15 cellular contexts compared by ENCODE assay signal in the genomic region with DNA sequence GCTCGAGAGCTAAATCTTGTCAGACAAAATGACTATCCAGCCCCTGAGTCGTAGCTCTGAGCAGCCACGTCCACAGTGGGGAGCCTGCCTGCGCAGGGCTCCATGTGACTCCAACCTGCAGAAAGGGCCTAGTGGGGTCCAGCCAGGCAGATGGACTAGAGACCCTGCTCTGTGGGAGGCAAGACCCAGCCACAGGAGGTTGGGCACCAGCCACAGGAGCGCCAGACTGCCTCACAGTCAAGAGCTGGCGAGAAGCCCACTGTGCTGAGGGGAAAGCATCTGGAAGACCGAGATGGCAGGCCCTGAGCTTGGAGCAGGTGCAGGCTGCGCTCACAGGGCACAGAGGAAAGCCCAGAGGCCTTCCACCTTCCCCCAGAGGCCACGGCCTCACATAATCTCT.
DNase-seq lines count a peak whose midpoint lies in the region; TF ChIP-seq lines count a peak whose summit lies in the region.
"Had no signal": no experiment of that assay in that cellular context is flagged by ENCODE, and none has a peak within 500 bp of the region (broad histone marks: within the 10 kb centered on the region; RNA-seq: fewer than 3 reads in every experiment).

No MANE protein-coding gene starts in this region.

- H3K9me3 ChIP-seq in SJCRH30 (replicated peaks) (no peaks in the 10 kb centered on the region), uterus (no peaks in the 10 kb centered on the region)

- H3K4me3 ChIP-seq in SJCRH30 (no peak overlapping the region), uterus (no peak overlapping the region)

- no peak for TF ChIP-seq POLR2A in uterus (IDR thresholded peaks at IDR 0.05)

- TF ChIP-seq CTCF in uterus (IDR thresholded peaks at IDR 0.05) (no peak), GM13977 (IDR thresholded peaks at IDR 0.05; ENCODE audit: extremely low read depth, insufficient read depth, missing control alignments) (no peak)

- H3K36me3 ChIP-seq in SJCRH30 (no peaks in the 10 kb centered on the region), uterus (no peaks in the 10 kb centered on the region)

- DNase-seq in COR-L47 (lab: John Stamatoyannopoulos, UW) (peak; percentile 92), NCI-H1694 treated with DMSO at 0.1 percent for 48 hours (lab: John Stamatoyannopoulos, UW) (peak; percentile 83), SJCRH30 (peak; percentile 61 to 77), hypothalamus (lab: John Stamatoyannopoulos, UW) (peak in 27 of 51 donors; percentile 5 to 50 (median 31)), uterus (no peak), epidermal melanocyte (ENCODE audit: insufficient read length, low spot score) (no peak), foreskin melanocyte (no peak), GM13977 (ENCODE audit: low spot score) (no peak)
- DNase-seq: activated CD4-positive, CD25-positive, alpha-beta regulatory T cell treated with anti-CD3 and anti-CD28 coated beads, Interleukin-2, amount 50 U/mL, for 72 hours; activated CD8-positive, alpha-beta memory T cell treated with anti-CD3 and anti-CD28 coated beads, Interleukin-2, amount 50 U/mL, for 4 hours; aorta; Calu3; mammary epithelial cell; retina; SHP77 treated with DMSO at 0.1 percent for 48 hours had no signal

- H3K27ac ChIP-seq in SJCRH30 (no peak overlapping the region), uterus (no peak overlapping the region)

- intact Hi-C loops in uterus (cut with DNase I; ENCODE audit: low total_unique reads): no loop called here

- no peaks in the 10 kb centered on the region for H3K27me3 ChIP-seq in SJCRH30
- H3K27me3 ChIP-seq in uterus: no peaks in the 10 kb centered on the region

- H3K4me1 ChIP-seq in SJCRH30 (peaks cover 5% of the 10 kb centered on the region; the same call in 1 of the 2 replicates), uterus (no peaks in the 10 kb centered on the region)

- in situ Hi-C loops in GM13977 (cut with MboI; ENCODE audit: low pct_unique_long_range_greater_than_20kb, low sequenced_read_pairs, unreplicated experiment): no loop called here

Comparison
In these comparisons a context has a peak if more than half of its experiments do, and no peak if none do; other contexts are left out.
1. DNase-seq: peak in COR-L47 (single experiment), NCI-H1694 treated with DMSO at 0.1 percent for 48 hours (single experiment), SJCRH30 (2 of 2) and hypothalamus (27 of 51); none in uterus (0 of 2), epidermal melanocyte (single experiment), foreskin melanocyte (single experiment) and GM13977 (single experiment).